ENCODE assay signal across 8 cellular contexts in the genomic region with DNA sequence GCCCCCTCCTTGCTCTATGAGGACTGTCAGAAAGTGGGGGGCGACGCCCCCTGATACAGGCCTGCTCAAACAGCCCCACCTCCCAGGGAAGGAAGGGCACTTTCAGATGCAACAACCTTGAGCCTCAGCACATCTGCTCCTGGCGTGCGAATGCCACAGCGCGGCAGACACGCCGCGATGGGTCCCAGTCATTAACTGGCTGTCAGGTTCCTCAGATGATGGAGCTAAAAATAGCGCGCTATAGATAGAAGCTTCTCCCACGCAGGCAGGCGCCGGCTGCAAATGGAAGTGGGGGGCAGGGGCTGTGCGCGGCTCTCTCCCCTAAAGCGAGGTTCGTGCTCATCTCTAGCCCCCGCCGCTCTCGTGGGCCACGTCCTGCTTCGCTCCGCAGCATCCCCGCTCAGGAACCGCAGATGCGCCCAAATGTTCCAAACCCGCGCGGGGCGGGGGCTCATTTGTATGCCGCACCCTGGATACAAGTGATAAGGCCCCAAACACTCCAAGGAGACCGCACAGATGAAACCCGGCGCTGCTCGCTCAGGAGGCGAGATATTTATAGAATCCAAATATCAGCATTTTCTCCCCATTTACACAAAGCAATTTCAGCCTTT. TPM values are rescaled to one million over a fixed set of nuclear protein-coding genes. Genes with fewer than 3 reads are reported as not detected.
DNase-seq lines count a peak whose midpoint lies in the region; ATAC-seq and TF ChIP-seq lines count a peak whose summit lies in the region.

No MANE protein-coding gene starts in this region.

- H3K23ac ChIP-seq in neuronal stem cell (ENCODE audit: low read depth, low read length, poor library complexity): no peak overlapping the region

- H3K79me1 ChIP-seq in neuronal stem cell (ENCODE audit: low read depth, low read length): no peaks in the 10 kb centered on the region

- H3K9ac ChIP-seq in neuronal stem cell (ENCODE audit: low read depth, low read length, poor library complexity): peak overlapping the region; percentile 50

- peaks cover 12% of the 10 kb centered on the region for H3K27me3 Mint-ChIP-seq in endothelial cell (ENCODE audit: unreplicated experiment)

- TF ChIP-seq CTCF in GM13976 (IDR thresholded peaks at IDR 0.05; ENCODE audit: borderline replicate concordance, control extremely low read depth, extremely low read depth, insufficient read depth, missing control alignments) (no peak), ascending aorta (IDR thresholded peaks at IDR 0.05) (no peak), endothelial cell (IDR thresholded peaks at IDR 0.05; ENCODE audit: unreplicated experiment) (no peak)

- no peak overlapping the region for H2BK5ac ChIP-seq in neuronal stem cell (ENCODE audit: low read length)

- H3K4me3 Mint-ChIP-seq in endothelial cell (ENCODE audit: unreplicated experiment): no peak overlapping the region

- peak overlapping the region; percentile 24 to 64 for H3K4me3 ChIP-seq in ascending aorta
- no peak overlapping the region for H3K4me3 ChIP-seq in neuronal stem cell (ENCODE audit: low read length in 2 of 2)

- peak overlapping the region; percentile 8 for H2AFZ ChIP-seq in neuronal stem cell (ENCODE audit: low read length)

- in situ Hi-C loops in GM13976 (cut with MboI; ENCODE audit: low sequenced_read_pairs, unreplicated experiment): no loop called here

- H3K9me3 Mint-ChIP-seq in endothelial cell (ENCODE audit: unreplicated experiment): peaks cover 6% of the 10 kb centered on the region

- WGBS in neuronal stem cell (ENCODE audit: extremely low coverage in 2 of 2, insufficient read length in 2 of 2, insufficient replicate concordance in 1 of 2), 2 donors: no CpG with 5 or more reads among the region's 37 CpGs

- no peak overlapping the region for H2BK15ac ChIP-seq in neuronal stem cell (ENCODE audit: low read length)

- H2BK12ac ChIP-seq in neuronal stem cell (ENCODE audit: low read length): no peak overlapping the region

- no peak overlapping the region for H4K8ac ChIP-seq in neuronal stem cell (ENCODE audit: low read depth, low read length)

- no peaks in the 10 kb centered on the region for H3K36me3 Mint-ChIP-seq in endothelial cell (ENCODE audit: low read depth, unreplicated experiment)

- H3K4me1 ChIP-seq in ascending aorta (no peaks in the 10 kb centered on the region), neuronal stem cell (ENCODE audit: control insufficient read depth in 2 of 2, insufficient read depth in 1 of 2, low read depth in 1 of 2, low read length in 2 of 2) (peaks cover 7 to 12% of the 10 kb centered on the region in 2 donors)

- H3K27ac ChIP-seq in ascending aorta (no peak overlapping the region), neuronal stem cell (replicated peaks; ENCODE audit: low read length) (no peak overlapping the region)

- peak overlapping the region; percentile 34 for H3K4me2 ChIP-seq in neuronal stem cell (ENCODE audit: insufficient read depth, low read length, poor library complexity, severe bottlenecking)

- H3K14ac ChIP-seq in neuronal stem cell (ENCODE audit: low read length): no peak overlapping the region

- H3K9me3 ChIP-seq in ascending aorta (peaks cover 2 to 5% of the 10 kb centered on the region in 2 donors), neuronal stem cell (replicated peaks in 1 of 2; ENCODE audit: control insufficient read depth in 2 of 2, insufficient read depth in 1 of 2, low read depth in 1 of 2, low read length in 2 of 2) (peaks cover 3 to 6% of the 10 kb centered on the region in 2 donors)

- no peaks in the 10 kb centered on the region for H3K27me3 ChIP-seq in ascending aorta
- H3K27me3 ChIP-seq in neuronal stem cell (ENCODE audit: control insufficient read depth in 3 of 3, insufficient read depth in 3 of 3, low read depth in 1 of 3, low read length in 3 of 3): peaks cover 0 to 2% (median 0%) of the 10 kb centered on the region in 3 experiments

- ATAC-seq in HG03039 (IDR thresholded peaks at IDR 0.05; ENCODE audit: unreplicated experiment) (peak; percentile 51), GM19035 (IDR thresholded peaks at IDR 0.05; ENCODE audit: unreplicated experiment) (no peak)

- H2AK5ac ChIP-seq in neuronal stem cell (ENCODE audit: low read depth, low read length): peak overlapping the region; percentile 17

- no peak overlapping the region for H4K91ac ChIP-seq in neuronal stem cell (ENCODE audit: low read depth, low read length, poor library complexity)

- no peak overlapping the region for H3K4ac ChIP-seq in neuronal stem cell (ENCODE audit: low read length)

- peaks cover 33% of the 10 kb centered on the region for H3K4me1 Mint-ChIP-seq in endothelial cell (ENCODE audit: unreplicated experiment)

- peak overlapping the region; percentile 60 for H3K18ac ChIP-seq in neuronal stem cell (ENCODE audit: low read length)

- DNase-seq in GM13976 (ENCODE audit: low spot score): peak; percentile 62
- DNase-seq in ascending aorta (ENCODE audit: low spot score in 2 of 2): no peak
- no peak for DNase-seq in neuronal stem cell (ENCODE audit: low spot score)
- no peak for DNase-seq in DMS79 (lab: John Stamatoyannopoulos, UW)
- DNase-seq in HK-2 (ENCODE audit: unreplicated experiment): no peak
- no peak for DNase-seq in endothelial cell (ENCODE audit: low spot score)

- no peak overlapping the region for H3K27ac Mint-ChIP-seq in endothelial cell (ENCODE audit: unreplicated experiment)

- intact Hi-C loops in ascending aorta (cut with DNase I): no loop called here

- H3K36me3 ChIP-seq in ascending aorta: no peaks in the 10 kb centered on the region
- H3K36me3 ChIP-seq in neuronal stem cell (replicated peaks in 1 of 2; ENCODE audit: control insufficient read depth in 2 of 2, insufficient read depth in 2 of 2, low read length in 2 of 2): no peaks in the 10 kb centered on the region

- H2BK120ac ChIP-seq in neuronal stem cell (ENCODE audit: low read depth, low read length): no peak overlapping the region

RNA-seq across cellular contexts. Expression of a gene that starts 57.7 kb away (rescaled TPM):
- total RNA-seq in ascending aorta (2.2 TPM), endothelial cell (ENCODE audit: unreplicated experiment) (0.18 TPM)
- 1.9 TPM for polyA plus RNA-seq in neuronal stem cell (2013, experiment 1 of 2)
- polyA plus RNA-seq in neuronal stem cell (2013, experiment 2 of 2): 2.0 TPM

Comparison
In these comparisons a context has a peak if more than half of its experiments do, and no peak if none do; other contexts are left out.
1. H3K4me3 ChIP-seq: peak in ascending aorta (2 of 2); none in neuronal stem cell (0 of 2).